Comparison of ENCODE assay signal across 9 cellular contexts in genomic region chr19:33906578-33907335, GRCh38.
DNase-seq lines count a peak whose midpoint lies in the region; ATAC-seq and TF ChIP-seq lines count a peak whose summit lies in the region.
"Had no signal": no experiment of that assay in that cellular context is flagged by ENCODE, and none has a peak within 500 bp of the region (broad histone marks: within the 10 kb centered on the region; RNA-seq: fewer than 3 reads in every experiment).

No MANE protein-coding gene starts in this region.

- intact Hi-C loops in tibial artery (cut with DNase I; ENCODE audit: low total_unique reads) = no loop called here

- H3K27ac Mint-ChIP-seq in memory B cell = no peak overlapping the region
- H3K27ac Mint-ChIP-seq: dendritic cell treated with granulocyte-macrophage colony-stimulating factor and Interleukin-4, amounts not matched to agents 40 ng/mL and 50 ng/mL, for 4 days had no signal

- peak overlapping the region; percentile 59 for H3K4me3 Mint-ChIP-seq in memory B cell
- H3K4me3 Mint-ChIP-seq: dendritic cell treated with granulocyte-macrophage colony-stimulating factor and Interleukin-4, amounts not matched to agents 40 ng/mL and 50 ng/mL, for 4 days had no signal

- H3K9me3 ChIP-seq in Peyer's patch (peaks cover 0 to 8% (median 0%) of the 10 kb centered on the region in 4 donors), tibial artery (no peaks in the 10 kb centered on the region)

- no peaks in the 10 kb centered on the region for H3K4me1 Mint-ChIP-seq in memory B cell

- H3K36me3 Mint-ChIP-seq in memory B cell = no peaks in the 10 kb centered on the region

- TF ChIP-seq POLR2A in Peyer's patch (IDR thresholded peaks at IDR 0.05) = no peak

- TF ChIP-seq CTCF in Peyer's patch (IDR thresholded peaks at IDR 0.05) = no peak
- TF ChIP-seq CTCF in epithelial cell of esophagus (IDR thresholded peaks at IDR 0.05; ENCODE audit: insufficient read depth, low read depth, low read length, missing control alignments) = no peak
- TF ChIP-seq CTCF in tibial artery (IDR thresholded peaks at IDR 0.05) = no peak

- peaks cover 0 to 5% of the 10 kb centered on the region in 2 donors for H3K27me3 ChIP-seq in Peyer's patch
- H3K27me3 ChIP-seq in tibial artery = peaks cover 0 to 42% of the 10 kb centered on the region in 2 donors

- no peak for DNase-seq in Peyer's patch
- DNase-seq in epithelial cell of esophagus (ENCODE audit: low read depth) = peak; percentile 72
- no peak for DNase-seq in memory B cell (ENCODE audit: low spot score in 2 of 2)
- no peak for DNase-seq in tibial artery
- DNase-seq in activated CD4-positive, CD25-positive, alpha-beta regulatory T cell treated with anti-CD3 and anti-CD28 coated beads, Interleukin-2, amount 50 U/mL, for 72 hours = no peak
- DNase-seq in inferior parietal cortex (ENCODE audit: extremely low spot score) = no peak
- DNase-seq: activated CD4-positive, alpha-beta T cell treated with anti-CD3 and anti-CD28 coated beads for 1 hour had no signal

- H3K4me1 ChIP-seq in Peyer's patch = peaks cover 0 to 18% (median 8%) of the 10 kb centered on the region in 4 donors
- peaks cover 0 to 16% (median 11%) of the 10 kb centered on the region in 4 donors for H3K4me1 ChIP-seq in tibial artery

- H3K27ac ChIP-seq in Peyer's patch = peak overlapping the region in 3 of 4 donors; percentile 31 to 72 (median 72)
- peak overlapping the region; percentile 11 to 45 for H3K27ac ChIP-seq in tibial artery

- H3K4me3 ChIP-seq in Peyer's patch (peak overlapping the region; percentile 28 to 57 (median 50)), epithelial cell of esophagus (ENCODE audit: low read length) (peak overlapping the region; percentile 28), tibial artery (peak overlapping the region; percentile 45 to 55)

- ATAC-seq in memory B cell (ENCODE audit: low read depth) = no peak
- ATAC-seq in HG02678 (IDR thresholded peaks at IDR 0.05; ENCODE audit: unreplicated experiment) = no peak

- peaks cover 6% of the 10 kb centered on the region for H3K27me3 Mint-ChIP-seq in memory B cell

- peaks cover 2% of the 10 kb centered on the region for H3K9me3 Mint-ChIP-seq in memory B cell
- H3K9me3 Mint-ChIP-seq: dendritic cell treated with granulocyte-macrophage colony-stimulating factor and Interleukin-4, amounts not matched to agents 40 ng/mL and 50 ng/mL, for 4 days had no signal

- H3K36me3 ChIP-seq in Peyer's patch (no peaks in the 10 kb centered on the region), tibial artery (no peaks in the 10 kb centered on the region)
